ENCODE assay signal across 1 cellular context in genomic region chr13:113490496-113491417, GRCh38.
A peak's percentile ranks its signal among the peaks of the same experiment; 100 is the strongest.
TF ChIP-seq lines count a peak whose summit lies in the region.

Gene DCUN1D2, minus strand, starts transcription at chr13:113490711. Its CDS starts 42 bp downstream, at chr13:113490669.

TF ChIP-seq in WTC11, 78 proteins besides CTCF, POLR2A, EP300 and RAD21 (continued from another document and continues in another):
- TF ChIP-seq ERG (CRISPR knock-in tag; IDR thresholded peaks at IDR 0.05): no peak
- TF ChIP-seq TP53 (CRISPR knock-in tag; IDR thresholded peaks at IDR 0.05): peak; percentile 15; the same call in 1 of the 2 replicates
- TF ChIP-seq STAT6 (CRISPR knock-in tag; conservative IDR thresholded peaks at IDR 0.05; ENCODE audit: low read depth): no peak; the same call in 1 of the 2 replicates
- peak; percentile 21; the same call in 1 of the 2 replicates for TF ChIP-seq ZNF317 (CRISPR knock-in tag; IDR thresholded peaks at IDR 0.05; ENCODE audit: borderline replicate concordance, low read depth)
- TF ChIP-seq ZNF512 (CRISPR knock-in tag; IDR thresholded peaks at IDR 0.05; ENCODE audit: borderline replicate concordance): no peak
- TF ChIP-seq MAX (CRISPR knock-in tag; IDR thresholded peaks at IDR 0.05): peak; percentile 18; the same call in 1 of the 2 replicates
- TF ChIP-seq KAT7 (CRISPR knock-in tag; IDR thresholded peaks at IDR 0.05; ENCODE audit: borderline replicate concordance): no peak
- no peak; the same call in 1 of the 2 replicates for TF ChIP-seq ESRRA (CRISPR knock-in tag; IDR thresholded peaks at IDR 0.05; ENCODE audit: borderline replicate concordance)
- no peak for TF ChIP-seq SOX15 (CRISPR knock-in tag; IDR thresholded peaks at IDR 0.05)
- no peak for TF ChIP-seq ARID4B (CRISPR knock-in tag; IDR thresholded peaks at IDR 0.05; ENCODE audit: borderline replicate concordance)
- no peak for TF ChIP-seq PRRX2 (CRISPR knock-in tag; IDR thresholded peaks at IDR 0.05)
- TF ChIP-seq EMX1 (CRISPR knock-in tag; IDR thresholded peaks at IDR 0.05): peak; percentile 65; the same call in 1 of the 2 replicates
- no peak for TF ChIP-seq OVOL2 (CRISPR knock-in tag; IDR thresholded peaks at IDR 0.05; ENCODE audit: borderline replicate concordance)
- TF ChIP-seq IRF1 (CRISPR knock-in tag; IDR thresholded peaks at IDR 0.05): peak; percentile 43; the same call in 1 of the 2 replicates
- TF ChIP-seq ETV6 (CRISPR knock-in tag; IDR thresholded peaks at IDR 0.05): 0 out of 2 replicates have a peak, but pooled peaks have one; percentile 19
- TF ChIP-seq TEAD1 (CRISPR knock-in tag; IDR thresholded peaks at IDR 0.05): no peak; the same call in 1 of the 2 replicates
- no peak for TF ChIP-seq AR (CRISPR knock-in tag; IDR thresholded peaks at IDR 0.05)
- no peak; the same call in 1 of the 2 replicates for TF ChIP-seq CREB1 (CRISPR knock-in tag; IDR thresholded peaks at IDR 0.05)
- TF ChIP-seq HMGA2 (CRISPR knock-in tag; IDR thresholded peaks at IDR 0.05): no peak
- 0 out of 2 replicates have a peak, but pooled peaks have one; percentile 17 for TF ChIP-seq PRDM15 (CRISPR knock-in tag; IDR thresholded peaks at IDR 0.05)
- TF ChIP-seq ZNF121 (CRISPR knock-in tag; IDR thresholded peaks at IDR 0.05): no peak
- TF ChIP-seq RORB (CRISPR knock-in tag; IDR thresholded peaks at IDR 0.05): no peak
- 0 out of 2 replicates have a peak, but pooled peaks have one; percentile 10 for TF ChIP-seq ZMAT4 (CRISPR knock-in tag; IDR thresholded peaks at IDR 0.05)
- 0 out of 2 replicates have a peak, but pooled peaks have one; percentile 37 for TF ChIP-seq JUN (CRISPR knock-in tag; IDR thresholded peaks at IDR 0.05)
- TF ChIP-seq FOXP1 (CRISPR knock-in tag; IDR thresholded peaks at IDR 0.05; ENCODE audit: borderline replicate concordance): no peak; the same call in 1 of the 2 replicates
- peak; percentile 37; the same call in 1 of the 2 replicates for TF ChIP-seq ZBTB21 (CRISPR knock-in tag; IDR thresholded peaks at IDR 0.05; ENCODE audit: borderline replicate concordance)
- TF ChIP-seq NFYB (CRISPR knock-in tag; conservative IDR thresholded peaks at IDR 0.05; ENCODE audit: low read depth): no peak; the same call in 1 of the 2 replicates
- TF ChIP-seq TEAD4 (CRISPR knock-in tag; IDR thresholded peaks at IDR 0.05): no peak
- TF ChIP-seq USF2 (CRISPR knock-in tag; IDR thresholded peaks at IDR 0.05): peak; percentile 23; the same call in 1 of the 2 replicates
- no peak for TF ChIP-seq ZNF416 (CRISPR knock-in tag; IDR thresholded peaks at IDR 0.05)
- TF ChIP-seq GRHL2 (CRISPR knock-in tag; IDR thresholded peaks at IDR 0.05; ENCODE audit: insufficient replicate concordance, severe bottlenecking): no peak
